Comparison of ENCODE assay signal across 1 cellular context in genomic region chr5:96873469-96873868, GRCh38.
TF ChIP-seq lines count a peak whose summit lies in the region.

No MANE protein-coding gene starts in this region.

TF ChIP-seq in IMR-90, 13 proteins besides CTCF, POLR2A, EP300 and RAD21:
- TF ChIP-seq, protein P1, sequence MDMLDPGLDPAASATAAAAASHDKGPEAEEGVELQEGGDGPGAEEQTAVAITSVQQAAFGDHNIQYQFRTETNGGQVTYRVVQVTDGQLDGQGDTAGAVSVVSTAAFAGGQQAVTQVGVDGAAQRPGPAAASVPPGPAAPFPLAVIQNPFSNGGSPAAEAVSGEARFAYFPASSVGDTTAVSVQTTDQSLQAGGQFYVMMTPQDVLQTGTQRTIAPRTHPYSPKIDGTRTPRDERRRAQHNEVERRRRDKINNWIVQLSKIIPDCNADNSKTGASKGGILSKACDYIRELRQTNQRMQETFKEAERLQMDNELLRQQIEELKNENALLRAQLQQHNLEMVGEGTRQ (IDR thresholded peaks at IDR 0.05; ENCODE audit: low read depth, low read length): no peak
- TF ChIP-seq CEBPB (IDR thresholded peaks at IDR 0.05; ENCODE audit: low read depth, low read length) (no peak), CHD1 (IDR thresholded peaks at IDR 0.05; ENCODE audit: low read depth, low read length) (no peak), ELK1 (IDR thresholded peaks at IDR 0.05; ENCODE audit: borderline replicate concordance, low read depth, low read length) (no peak), SMC3 (IDR thresholded peaks at IDR 0.05; ENCODE audit: low read depth, low read length) (no peak), FOS (IDR thresholded peaks at IDR 0.05; ENCODE audit: low read depth, low read length) (no peak), MAFK (IDR thresholded peaks at IDR 0.05; ENCODE audit: low read depth, low read length) (no peak), RFX5 (IDR thresholded peaks at IDR 0.05; ENCODE audit: low read depth, low read length) (no peak), RCOR1 (IDR thresholded peaks at IDR 0.05; ENCODE audit: insufficient replicate concordance, low read length) (no peak), NFE2L2 (IDR thresholded peaks at IDR 0.05; ENCODE audit: low read depth, low read length) (no peak), MAZ (IDR thresholded peaks at IDR 0.05; ENCODE audit: borderline replicate concordance, low read depth, low read length) (no peak), MXI1 (IDR thresholded peaks at IDR 0.05; ENCODE audit: borderline replicate concordance, low read depth, low read length) (no peak), BHLHE40 (IDR thresholded peaks at IDR 0.05; ENCODE audit: low read depth, low read length) (no peak)
